8 cellular contexts compared by ENCODE assay signal in genomic region chr1:11561740-11562139, GRCh38.
"Had no signal": no experiment of that assay in that cellular context is flagged by ENCODE, and none has a peak within 500 bp of the region (broad histone marks: within the 10 kb centered on the region; RNA-seq: fewer than 3 reads in every experiment).

No MANE protein-coding gene starts in this region.

- ATAC-seq: HepG2 had no signal

- DNase-seq: IMR-90, KBM-7, KG1 had no signal

- FAIRE-seq: HepG2, HTR-8/SVneo had no signal

- H3K36me3 Mint-ChIP-seq: IgD-negative memory B cell had no signal

- H3K9ac ChIP-seq: KMS-11 had no signal

- H3K4me3 Mint-ChIP-seq: IgD-negative memory B cell had no signal

- H3K27ac ChIP-seq: HL-60, KMS-11 had no signal

- H3K4me2 ChIP-seq: KMS-11 had no signal

- H3K27ac Mint-ChIP-seq: IgD-negative memory B cell had no signal

- H3K9me3 Mint-ChIP-seq: IgD-negative memory B cell had no signal
